ENCODE assay signal across 10 cellular contexts in genomic region chr9:112224401-112225289, GRCh38. TPM values are rescaled to one million over a fixed set of nuclear protein-coding genes. Genes with fewer than 3 reads are reported as not detected.
A peak's percentile ranks its signal among the peaks of the same experiment; 100 is the strongest.
DNase-seq lines count a peak whose midpoint lies in the region; ATAC-seq lines count a peak whose summit lies in the region.
"Had no signal": no experiment of that assay in that cellular context is flagged by ENCODE, and none has a peak within 500 bp of the region (broad histone marks: within the 10 kb centered on the region; RNA-seq: fewer than 3 reads in every experiment).

No MANE protein-coding gene starts in this region.

- peaks cover 91% of the 10 kb centered on the region for H3K36me3 Mint-ChIP-seq in dendritic cell treated with granulocyte-macrophage colony-stimulating factor and Interleukin-4, amounts not matched to agents 40 ng/mL and 50 ng/mL, for 4 days (ENCODE audit: low read depth)

- H3K4me1 Mint-ChIP-seq in dendritic cell treated with granulocyte-macrophage colony-stimulating factor and Interleukin-4, amounts not matched to agents 40 ng/mL and 50 ng/mL, for 4 days (ENCODE audit: low read depth) = peaks cover 10% of the 10 kb centered on the region

- intact Hi-C loops in dendritic cell treated with granulocyte-macrophage colony-stimulating factor and Interleukin-4, amounts not matched to agents 40 ng/mL and 50 ng/mL, for 4 days (cut with micrococcal nuclease) = no loop called here

- H3K9me3 Mint-ChIP-seq in dendritic cell treated with granulocyte-macrophage colony-stimulating factor and Interleukin-4, amounts not matched to agents 40 ng/mL and 50 ng/mL, for 4 days = no peaks in the 10 kb centered on the region

- DNase-seq in AG08396 (ENCODE audit: low spot score) = peak; percentile 38
- no peak for DNase-seq in SW 1271 (lab: John Stamatoyannopoulos, UW)
- no peak for DNase-seq in NCI-H1092 treated with DMSO at 0.1 percent for 48 hours (lab: John Stamatoyannopoulos, UW)
- no peak for DNase-seq in SK-N-DZ (ENCODE audit: low spot score)
- no peak for DNase-seq in glomerular visceral epithelial cell (ENCODE audit: extremely low spot score)
- DNase-seq: amygdala, COR-L47 had no signal

- H3K27me3 Mint-ChIP-seq in dendritic cell treated with granulocyte-macrophage colony-stimulating factor and Interleukin-4, amounts not matched to agents 40 ng/mL and 50 ng/mL, for 4 days = no peaks in the 10 kb centered on the region

- H3K27ac Mint-ChIP-seq in dendritic cell treated with granulocyte-macrophage colony-stimulating factor and Interleukin-4, amounts not matched to agents 40 ng/mL and 50 ng/mL, for 4 days = peak overlapping the region; percentile 68

- peak; percentile 84 for ATAC-seq in GM19395 (IDR thresholded peaks at IDR 0.05; ENCODE audit: unreplicated experiment)
- ATAC-seq in HG03432 (IDR thresholded peaks at IDR 0.05; ENCODE audit: unreplicated experiment) = peak; percentile 82

- H3K4me3 Mint-ChIP-seq in dendritic cell treated with granulocyte-macrophage colony-stimulating factor and Interleukin-4, amounts not matched to agents 40 ng/mL and 50 ng/mL, for 4 days = no peak overlapping the region

RNA-seq across cellular contexts. Expression of gene SUSD1, which starts 49.5 kb away (rescaled TPM):
- polyA plus RNA-seq in SK-N-DZ (2014; cell fraction: cytosol; rRNA removed) = 7.4 and 8.5 TPM in 2 replicates
- polyA plus RNA-seq in SK-N-DZ (2014; cell fraction: nucleus; rRNA removed) = 5.0 and 7.6 TPM in 2 replicates
